In the genomic region with DNA sequence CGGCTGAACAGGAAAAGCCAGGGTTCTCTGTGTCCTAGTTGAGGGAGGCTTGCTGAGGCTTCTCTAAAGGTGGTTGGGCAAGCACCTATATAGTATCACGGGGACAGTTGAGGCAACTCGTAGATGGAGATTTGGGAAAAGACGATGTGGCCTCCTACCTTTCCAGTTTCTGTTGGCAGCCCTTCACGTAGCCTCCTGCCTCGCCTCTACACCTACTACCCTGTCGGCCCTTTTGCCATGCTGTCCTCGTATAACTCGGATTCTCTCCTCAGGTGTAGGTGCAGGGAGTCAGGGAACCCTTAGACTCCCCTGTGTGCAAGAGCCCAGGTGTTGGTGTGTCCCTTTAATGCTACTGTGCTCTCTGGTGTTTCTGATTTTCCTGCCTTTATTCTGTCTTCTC, we compare ENCODE assay signal across 18 cellular contexts. TPM values are rescaled to one million over a fixed set of nuclear protein-coding genes. Genes with fewer than 3 reads are reported as not detected.
DNase-seq lines count a peak whose midpoint lies in the region; ATAC-seq and TF ChIP-seq lines count a peak whose summit lies in the region.
"Had no signal": no experiment of that assay in that cellular context is flagged by ENCODE, and none has a peak within 500 bp of the region (broad histone marks: within the 10 kb centered on the region; RNA-seq: fewer than 3 reads in every experiment).

No MANE protein-coding gene starts in this region.

- no peak for ATAC-seq in stimulated activated naive CD8-positive, alpha-beta T cell treated with anti-CD3 and anti-CD28 coated beads, Interleukin-15, Interleukin-2, amounts not matched to agents 100 U/mL and 50 U/mL, for 24 hours
- no peak for ATAC-seq in HG03139 (IDR thresholded peaks at IDR 0.05; ENCODE audit: unreplicated experiment)
- ATAC-seq in effector memory CD8-positive, alpha-beta T cell (replicated peaks) = no peak

- no peak overlapping the region for H3K4me3 Mint-ChIP-seq in activated CD4-positive, alpha-beta T cell treated with anti-CD3 and anti-CD28 coated beads, Interleukin-2, amount 10 ng/mL, durations not matched to agents 7 days and 5 days
- peak overlapping the region; percentile 1 for H3K4me3 Mint-ChIP-seq in stimulated activated naive CD8-positive, alpha-beta T cell treated with anti-CD3 and anti-CD28 coated beads, Interleukin-15, Interleukin-2, amounts not matched to agents 100 ng/mL and 50 ng/mL, for 24 hours
- no peak overlapping the region for H3K4me3 Mint-ChIP-seq in endothelial cell (ENCODE audit: unreplicated experiment)
- H3K4me3 Mint-ChIP-seq in effector memory CD8-positive, alpha-beta T cell = no peak overlapping the region
- H3K4me3 Mint-ChIP-seq: B cell had no signal

- H3K4me1 Mint-ChIP-seq in activated CD4-positive, alpha-beta T cell treated with anti-CD3 and anti-CD28 coated beads, Interleukin-2, amount 10 ng/mL, durations not matched to agents 7 days and 5 days = no peaks in the 10 kb centered on the region
- no peaks in the 10 kb centered on the region for H3K4me1 Mint-ChIP-seq in stimulated activated naive CD8-positive, alpha-beta T cell treated with anti-CD3 and anti-CD28 coated beads, Interleukin-15, Interleukin-2, amounts not matched to agents 100 ng/mL and 50 ng/mL, for 24 hours (ENCODE audit: low read depth)
- H3K4me1 Mint-ChIP-seq in endothelial cell (ENCODE audit: unreplicated experiment) = no peaks in the 10 kb centered on the region
- H3K4me1 Mint-ChIP-seq in effector memory CD8-positive, alpha-beta T cell (ENCODE audit: low read depth in 2 of 2) = peaks cover 0 to 2% of the 10 kb centered on the region in 2 donors
- H3K4me1 Mint-ChIP-seq: B cell had no signal

- no peaks in the 10 kb centered on the region for H3K27me3 Mint-ChIP-seq in activated CD4-positive, alpha-beta T cell treated with anti-CD3 and anti-CD28 coated beads, Interleukin-2, amount 10 ng/mL, durations not matched to agents 7 days and 5 days
- H3K27me3 Mint-ChIP-seq in stimulated activated naive CD8-positive, alpha-beta T cell treated with anti-CD3 and anti-CD28 coated beads, Interleukin-15, Interleukin-2, amounts not matched to agents 100 ng/mL and 50 ng/mL, for 24 hours = no peaks in the 10 kb centered on the region
- peaks cover 6% of the 10 kb centered on the region for H3K27me3 Mint-ChIP-seq in endothelial cell (ENCODE audit: unreplicated experiment)
- H3K27me3 Mint-ChIP-seq in effector memory CD8-positive, alpha-beta T cell = no peaks in the 10 kb centered on the region
- H3K27me3 Mint-ChIP-seq: B cell had no signal

- DNase-seq in activated CD4-positive, alpha-beta T cell treated with anti-CD3 and anti-CD28 coated beads, Interleukin-2, amount 10 ng/mL, durations not matched to agents 7 days and 5 days = no peak
- no peak for DNase-seq in activated CD4-positive, alpha-beta T cell treated with anti-CD3 and anti-CD28 coated beads for 1 hour
- DNase-seq in stimulated activated naive CD8-positive, alpha-beta T cell treated with anti-CD3 and anti-CD28 coated beads, Interleukin-15, Interleukin-2, amounts not matched to agents 100 U/mL and 50 U/mL, for 24 hours = no peak
- no peak for DNase-seq in endothelial cell (ENCODE audit: low spot score)
- DNase-seq in GM13977 (ENCODE audit: low spot score) = no peak
- no peak for DNase-seq in effector memory CD8-positive, alpha-beta T cell
- DNase-seq: DMS 273 treated with DMSO at 0.1 percent for 48 hours; DND-41; MM.1S; NCI-H1092 treated with DMSO at 0.1 percent for 48 hours; NCI-H2081; NCI-H510A; NCI-H748 treated with DMSO at 0.1 percent for 48 hours; NK-92 treated with Interleukin-12 subunit alpha and Interleukin-12 subunit beta, amount 100 ng/mL, for 24 hours; SHP77 treated with DMSO at 0.1 percent for 48 hours had no signal

- peak overlapping the region; percentile 39 for H3K27ac Mint-ChIP-seq in activated CD4-positive, alpha-beta T cell treated with anti-CD3 and anti-CD28 coated beads, Interleukin-2, amount 10 ng/mL, durations not matched to agents 7 days and 5 days
- no peak overlapping the region for H3K27ac Mint-ChIP-seq in stimulated activated naive CD8-positive, alpha-beta T cell treated with anti-CD3 and anti-CD28 coated beads, Interleukin-15, Interleukin-2, amounts not matched to agents 100 ng/mL and 50 ng/mL, for 24 hours
- peak overlapping the region; percentile 12 for H3K27ac Mint-ChIP-seq in endothelial cell (ENCODE audit: unreplicated experiment)
- peak overlapping the region in 1 of 2 donors; percentile 2 for H3K27ac Mint-ChIP-seq in effector memory CD8-positive, alpha-beta T cell
- H3K27ac Mint-ChIP-seq: B cell had no signal

- CTCF ChIA-PET in activated CD4-positive, alpha-beta T cell treated with anti-CD3 and anti-CD28 coated beads, Interleukin-2, amount 10 ng/mL, durations not matched to agents 7 days and 5 days (lab: Charles Lee) = no interaction called here

- TF ChIP-seq CTCF in endothelial cell (IDR thresholded peaks at IDR 0.05; ENCODE audit: unreplicated experiment) = no peak
- no peak for TF ChIP-seq CTCF in GM13977 (IDR thresholded peaks at IDR 0.05; ENCODE audit: extremely low read depth, insufficient read depth, missing control alignments)

- in situ Hi-C loops in GM13977 (cut with MboI; ENCODE audit: low pct_unique_long_range_greater_than_20kb, low sequenced_read_pairs, unreplicated experiment) = no loop called here

- POLR2A ChIA-PET in activated CD4-positive, alpha-beta T cell treated with anti-CD3 and anti-CD28 coated beads, Interleukin-2, amount 10 ng/mL, durations not matched to agents 7 days and 5 days (lab: Charles Lee) = no interaction called here

- no peaks in the 10 kb centered on the region for H3K9me3 Mint-ChIP-seq in activated CD4-positive, alpha-beta T cell treated with anti-CD3 and anti-CD28 coated beads, Interleukin-2, amount 10 ng/mL, durations not matched to agents 7 days and 5 days
- no peaks in the 10 kb centered on the region for H3K9me3 Mint-ChIP-seq in stimulated activated naive CD8-positive, alpha-beta T cell treated with anti-CD3 and anti-CD28 coated beads, Interleukin-15, Interleukin-2, amounts not matched to agents 100 ng/mL and 50 ng/mL, for 24 hours
- H3K9me3 Mint-ChIP-seq in endothelial cell (ENCODE audit: unreplicated experiment) = no peaks in the 10 kb centered on the region
- no peaks in the 10 kb centered on the region for H3K9me3 Mint-ChIP-seq in effector memory CD8-positive, alpha-beta T cell

- peaks cover 26% of the 10 kb centered on the region for H3K36me3 Mint-ChIP-seq in activated CD4-positive, alpha-beta T cell treated with anti-CD3 and anti-CD28 coated beads, Interleukin-2, amount 10 ng/mL, durations not matched to agents 7 days and 5 days (ENCODE audit: low read depth)
- H3K36me3 Mint-ChIP-seq in stimulated activated naive CD8-positive, alpha-beta T cell treated with anti-CD3 and anti-CD28 coated beads, Interleukin-15, Interleukin-2, amounts not matched to agents 100 ng/mL and 50 ng/mL, for 24 hours (ENCODE audit: low read depth) = peaks cover 28% of the 10 kb centered on the region
- H3K36me3 Mint-ChIP-seq in endothelial cell (ENCODE audit: low read depth, unreplicated experiment) = peaks cover 24% of the 10 kb centered on the region
- H3K36me3 Mint-ChIP-seq in effector memory CD8-positive, alpha-beta T cell (ENCODE audit: insufficient read depth) = peaks cover 19% of the 10 kb centered on the region

RNA-seq across cellular contexts. Expression of gene ZNF692, which starts 10.3 kb away (rescaled TPM):
- total RNA-seq in activated CD4-positive, alpha-beta T cell treated with anti-CD3 and anti-CD28 coated beads, Interleukin-2, amount 10 ng/mL, durations not matched to agents 7 days and 5 days = 10 to 100 TPM; 55.5 to 57.6 TPM
- 26.8 TPM for total RNA-seq in endothelial cell (ENCODE audit: unreplicated experiment)

RNA-seq across cellular contexts. Expression of gene ZNF672, which starts 10.6 kb away (rescaled TPM):
- total RNA-seq in activated CD4-positive, alpha-beta T cell treated with anti-CD3 and anti-CD28 coated beads, Interleukin-2, amount 10 ng/mL, durations not matched to agents 7 days and 5 days = 10 to 100 TPM; 46.5 to 56.9 TPM
- total RNA-seq in endothelial cell (ENCODE audit: unreplicated experiment) = 29.8 TPM

RNA-seq across cellular contexts. Expression of gene SH3BP5L, which starts 22.9 kb away (rescaled TPM):
- 10 to 100 TPM; 29.7 to 32.7 TPM for total RNA-seq in activated CD4-positive, alpha-beta T cell treated with anti-CD3 and anti-CD28 coated beads, Interleukin-2, amount 10 ng/mL, durations not matched to agents 7 days and 5 days
- total RNA-seq in endothelial cell (ENCODE audit: unreplicated experiment) = 30.7 TPM

RNA-seq across cellular contexts. Expression of gene PGBD2, which starts 57.4 kb away (rescaled TPM):
- total RNA-seq in activated CD4-positive, alpha-beta T cell treated with anti-CD3 and anti-CD28 coated beads, Interleukin-2, amount 10 ng/mL, durations not matched to agents 7 days and 5 days = 1 to 10 TPM; 4.1 to 5.1 TPM
- 7.9 TPM for total RNA-seq in endothelial cell (ENCODE audit: unreplicated experiment)
